1 cellular context compared by ENCODE assay signal in the genomic region with DNA sequence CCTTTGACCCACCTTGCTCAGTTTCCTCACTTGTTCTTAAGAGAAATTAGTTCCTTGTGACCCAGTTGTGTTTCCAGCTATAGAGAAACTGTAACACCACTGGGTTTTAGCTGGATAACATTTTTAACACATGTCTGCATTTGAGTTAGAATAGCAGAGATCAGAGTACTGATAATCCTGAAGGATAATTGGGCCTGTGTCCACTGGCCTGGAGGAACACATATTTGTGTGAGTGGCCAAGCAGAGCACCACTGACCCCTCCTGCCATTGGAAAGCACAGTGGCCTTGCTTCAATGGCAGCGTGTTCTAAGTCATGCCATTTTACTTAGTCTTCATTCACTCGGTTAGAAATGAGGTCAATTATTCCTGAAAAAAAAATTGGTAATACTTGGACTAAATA.
TF ChIP-seq lines count a peak whose summit lies in the region.

No MANE protein-coding gene starts in this region.

TF ChIP-seq in IMR-90, 13 proteins besides CTCF, POLR2A, EP300 and RAD21:
- TF ChIP-seq MXI1 (IDR thresholded peaks at IDR 0.05; ENCODE audit: borderline replicate concordance, low read depth, low read length) (no peak), CEBPB (IDR thresholded peaks at IDR 0.05; ENCODE audit: low read depth, low read length) (no peak)
- TF ChIP-seq, protein P1, sequence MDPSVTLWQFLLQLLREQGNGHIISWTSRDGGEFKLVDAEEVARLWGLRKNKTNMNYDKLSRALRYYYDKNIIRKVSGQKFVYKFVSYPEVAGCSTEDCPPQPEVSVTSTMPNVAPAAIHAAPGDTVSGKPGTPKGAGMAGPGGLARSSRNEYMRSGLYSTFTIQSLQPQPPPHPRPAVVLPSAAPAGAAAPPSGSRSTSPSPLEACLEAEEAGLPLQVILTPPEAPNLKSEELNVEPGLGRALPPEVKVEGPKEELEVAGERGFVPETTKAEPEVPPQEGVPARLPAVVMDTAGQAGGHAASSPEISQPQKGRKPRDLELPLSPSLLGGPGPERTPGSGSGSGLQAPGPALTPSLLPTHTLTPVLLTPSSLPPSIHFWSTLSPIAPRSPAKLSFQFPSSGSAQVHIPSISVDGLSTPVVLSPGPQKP (IDR thresholded peaks at IDR 0.05; ENCODE audit: borderline replicate concordance, low read depth, low read length) = no peak
